ENCODE assay signal across 13 cellular contexts in genomic region chr16:49643429-49644142, GRCh38.
DNase-seq lines count a peak whose midpoint lies in the region; ATAC-seq, FAIRE-seq and TF ChIP-seq lines count a peak whose summit lies in the region.
"Had no signal": no experiment of that assay in that cellular context is flagged by ENCODE, and none has a peak within 500 bp of the region (broad histone marks: within the 10 kb centered on the region; RNA-seq: fewer than 3 reads in every experiment).

No MANE protein-coding gene starts in this region.

- H3K27me3 ChIP-seq in H7 (ENCODE audit: control insufficient read depth, insufficient read depth, low read length) (no peaks in the 10 kb centered on the region), GM12878 (replicated peaks in 1 of 2; ENCODE audit: control insufficient read depth in 2 of 2, insufficient read depth in 2 of 2, low read length in 1 of 2) (no peaks in the 10 kb centered on the region; a peak in 1 of 4 replicates), uterus (no peaks in the 10 kb centered on the region)

- no peaks in the 10 kb centered on the region for H3K36me3 ChIP-seq in H7 (replicated peaks; ENCODE audit: control insufficient read depth, insufficient read depth, low read length)
- no peaks in the 10 kb centered on the region for H3K36me3 ChIP-seq in GM12878 (ENCODE audit: control insufficient read depth in 2 of 2, insufficient read depth in 2 of 2, low read length in 1 of 2)
- H3K36me3 ChIP-seq in uterus, result no peaks in the 10 kb centered on the region

- TF ChIP-seq RAD21 in GM12878 (IDR thresholded peaks at IDR 0.05; ENCODE audit: insufficient read depth, low read depth, low read length), result no peak

- no peak overlapping the region for H3K9ac ChIP-seq in GM12878 (ENCODE audit: control insufficient read depth, insufficient read depth, low read length)

- 25% methylated on average over 6 of the region's 6 CpGs for WGBS in GM12878 (ENCODE audit: insufficient coverage, insufficient replicate concordance, low lambda C conversion rate, missing lambda C conversion rate)

- intact Hi-C loops in GM12878 (cut with micrococcal nuclease; ENCODE audit: unreplicated experiment) (no loop called here), uterus (cut with DNase I; ENCODE audit: low total_unique reads) (no loop called here)

- H3K27ac ChIP-seq in GM12878 (ENCODE audit: control insufficient read depth, insufficient read depth), result no peak overlapping the region
- peak overlapping the region in 1 of 2 donors; percentile 54 for H3K27ac ChIP-seq in uterus

- H3K4me2 ChIP-seq in GM12878 (ENCODE audit: control insufficient read depth, insufficient read depth), result no peak overlapping the region

- no peak for FAIRE-seq in GM12878 (lab: Jason Lieb, UNC)
- FAIRE-seq: HTR-8/SVneo had no signal

- peaks cover 20% of the 10 kb centered on the region for H3K4me1 ChIP-seq in GM12878 (ENCODE audit: control insufficient read depth, insufficient read depth, low read length)
- H3K4me1 ChIP-seq in uterus, result peaks cover 0 to 18% of the 10 kb centered on the region in 2 donors

- BruUV-seq in GM12878 (replicated peaks; lab: Mats Ljungman, UMichigan), result no TSS peak

- TF ChIP-seq EP300 in GM12878 (IDR thresholded peaks at IDR 0.05; ENCODE audit: borderline replicate concordance in 1 of 2, control insufficient read depth in 1 of 2, low read depth in 2 of 2, low read length in 2 of 2), result no peak

- peak; percentile 37 for DNase-seq in H7
- no peak for DNase-seq in GM12878 (ENCODE audit: low read depth, low spot score)
- DNase-seq in iris pigment epithelial cell (ENCODE audit: low read depth), result peak; percentile 76
- DNase-seq in stromal cell of bone marrow (ENCODE audit: low read depth), result peak; percentile 83
- no peak for DNase-seq in SW480 (ENCODE audit: low spot score)
- DNase-seq in uterus, result no peak
- no peak for DNase-seq in SK-N-DZ (ENCODE audit: low spot score)
- DNase-seq: activated gamma-delta T cell, DMS153, naive B cell, NCI-H1436, NCI-H748 treated with DMSO at 0.1 percent for 48 hours had no signal

- RAD21 ChIA-PET in GM12878 (lab: Charles Lee; ENCODE audit: unreplicated experiment), result no interaction called here

- POLR2A ChIA-PET in GM12878 (lab: Charles Lee), result no interaction called here

- H4K20me1 ChIP-seq in GM12878 (ENCODE audit: control insufficient read depth, insufficient read depth), result no peaks in the 10 kb centered on the region

- peak overlapping the region; percentile 49 for H2AFZ ChIP-seq in GM12878 (ENCODE audit: control insufficient read depth, low read depth, low read length)

- ATAC-seq in GM12878, result no peak; the same call in 2 of the 3 replicates

- TF ChIP-seq CTCF in GM12878 (IDR thresholded peaks at IDR 0.05 in 2 of 3, conservative IDR thresholded peaks at IDR 0.05 in 1 of 3; ENCODE audit: control insufficient read depth in 2 of 3, extremely low read depth in 1 of 3, insufficient read depth in 1 of 3, low read depth in 3 of 3, low read length in 3 of 3), result no peak
- TF ChIP-seq CTCF in uterus (IDR thresholded peaks at IDR 0.05), result no peak

- H3K79me2 ChIP-seq in GM12878 (ENCODE audit: control insufficient read depth, insufficient read depth, low read length), result no peaks in the 10 kb centered on the region

- TF ChIP-seq POLR2A in GM12878 (IDR thresholded peaks at IDR 0.05; ENCODE audit: low read depth, low read length) (no peak), uterus (IDR thresholded peaks at IDR 0.05) (no peak)

- in situ Hi-C loops in GM12878 (cut with MboI), result no loop called here

- SMC1A ChIA-PET in GM12878 (lab: Charles Lee; ENCODE audit: uncharacterized antibody, unreplicated experiment), result no interaction called here

- H3K9me3 ChIP-seq in GM12878 (replicated peaks; ENCODE audit: control insufficient read depth, insufficient read depth, low read length), result peaks cover 10% of the 10 kb centered on the region; the same call in 2 of the 3 replicates
- H3K9me3 ChIP-seq in uterus, result peaks cover 4 to 6% of the 10 kb centered on the region in 2 donors

- H3K4me3 ChIP-seq in H7 (ENCODE audit: insufficient read depth, low read depth, low read length) (no peak overlapping the region), GM12878 (no peak overlapping the region), uterus (no peak overlapping the region)

- CTCF ChIA-PET in GM12878 (lab: Yijun Ruan, JAX), result no interaction called here

TF ChIP-seq in GM12878, 131 proteins besides CTCF, POLR2A, EP300 and RAD21:
- no peak for TF ChIP-seq PKNOX1 (IDR thresholded peaks at IDR 0.05)
- no peak for TF ChIP-seq SKIL (IDR thresholded peaks at IDR 0.05; ENCODE audit: low read depth, poor library complexity, severe bottlenecking)
- TF ChIP-seq HDAC2 (IDR thresholded peaks at IDR 0.05), result no peak
- TF ChIP-seq LARP7 (IDR thresholded peaks at IDR 0.05), result no peak
- no peak for TF ChIP-seq CHD1 (IDR thresholded peaks at IDR 0.05; ENCODE audit: low read depth, low read length)
- no peak for TF ChIP-seq CEBPZ (IDR thresholded peaks at IDR 0.05; ENCODE audit: low read depth, low read length)
- TF ChIP-seq SP1 (IDR thresholded peaks at IDR 0.05; ENCODE audit: low read depth, low read length), result no peak
- no peak for TF ChIP-seq BHLHE40 (IDR thresholded peaks at IDR 0.05; ENCODE audit: borderline replicate concordance in 1 of 2, low read depth in 2 of 2, low read length in 1 of 2)
- TF ChIP-seq DPF2 (IDR thresholded peaks at IDR 0.05), result no peak
- TF ChIP-seq CBFB (IDR thresholded peaks at IDR 0.05; ENCODE audit: low read depth), result no peak
- no peak for TF ChIP-seq HCFC1 (IDR thresholded peaks at IDR 0.05; ENCODE audit: low read length)
- no peak for TF ChIP-seq TCF7 (IDR thresholded peaks at IDR 0.05; ENCODE audit: borderline replicate concordance)
- no peak for TF ChIP-seq NFIC (IDR thresholded peaks at IDR 0.05; ENCODE audit: low read depth, low read length)
- no peak for TF ChIP-seq NR2C2 (IDR thresholded peaks at IDR 0.05; ENCODE audit: borderline replicate concordance, control insufficient read depth, insufficient read length, low read depth)
- no peak for TF ChIP-seq POLR2AphosphoS5 (IDR thresholded peaks at IDR 0.05; ENCODE audit: low read length)
TF ChIP-seq in GM12878: peak in this region for 0.

Comparison
In these comparisons a context has a peak if more than half of its experiments do, and no peak if none do; other contexts are left out.
1. DNase-seq: peak in H7 (single experiment), iris pigment epithelial cell (single experiment) and stromal cell of bone marrow (single experiment); none in GM12878 (single experiment), SW480 (single experiment), uterus (0 of 2) and SK-N-DZ (single experiment).